In genomic region chr6:14000901-14001300, GRCh38 we compare ENCODE assay signal across 21 cellular contexts.
DNase-seq lines count a peak whose midpoint lies in the region; ATAC-seq and TF ChIP-seq lines count a peak whose summit lies in the region.
"Had no signal": no experiment of that assay in that cellular context is flagged by ENCODE, and none has a peak within 500 bp of the region (broad histone marks: within the 10 kb centered on the region; RNA-seq: fewer than 3 reads in every experiment).

No MANE protein-coding gene starts in this region.

- H3K9me3 ChIP-seq in SJSA1 (replicated peaks) (0 out of 2 replicates have a peak, but pooled peaks cover 2% of the 10 kb centered on the region), suprapubic skin (no peaks in the 10 kb centered on the region)
- H3K9me3 ChIP-seq: heart left ventricle had no signal

- no peaks in the 10 kb centered on the region for H3K36me3 Mint-ChIP-seq in naive thymus-derived CD8-positive, alpha-beta T cell
- H3K36me3 Mint-ChIP-seq: natural killer cell had no signal

- TF ChIP-seq EP300 in suprapubic skin (IDR thresholded peaks at IDR 0.05): no peak

- H3K27ac ChIP-seq in SJSA1 (peak overlapping the region; percentile 84), suprapubic skin (peak overlapping the region; percentile 38)
- H3K27ac ChIP-seq: heart left ventricle had no signal

- H3K27me3 Mint-ChIP-seq in naive thymus-derived CD8-positive, alpha-beta T cell: peaks cover 11 to 27% (median 18%) of the 10 kb centered on the region in 5 donors

- H3K9me3 Mint-ChIP-seq in naive thymus-derived CD8-positive, alpha-beta T cell: peaks cover 0 to 4% (median 0%) of the 10 kb centered on the region in 9 donors
- H3K9me3 Mint-ChIP-seq: activated naive CD8-positive, alpha-beta T cell treated with anti-CD3 and anti-CD28 coated beads, Interleukin-2, amount 50 U/mL, for 24 hours; activated T-helper 17 cell treated with anti-CD3 and anti-CD28 coated beads, Interleukin-2, amount 50 U/mL, for 72 hours; CD4-positive, alpha-beta T cell; natural killer cell had no signal

- H3K4me1 ChIP-seq in SJSA1 (replicated peaks) (peaks cover 17% of the 10 kb centered on the region), suprapubic skin (peaks cover 3% of the 10 kb centered on the region)
- H3K4me1 ChIP-seq: heart left ventricle had no signal

- 55% methylated on average over 3 of the region's 3 CpGs for WGBS in suprapubic skin

- peak overlapping the region in 1 of 10 donors; percentile 39 for H3K27ac Mint-ChIP-seq in naive thymus-derived CD8-positive, alpha-beta T cell
- H3K27ac Mint-ChIP-seq: activated naive CD8-positive, alpha-beta T cell treated with anti-CD3 and anti-CD28 coated beads, Interleukin-2, amount 50 U/mL, for 24 hours; activated T-helper 17 cell treated with anti-CD3 and anti-CD28 coated beads, Interleukin-2, amount 50 U/mL, for 72 hours; CD4-positive, alpha-beta T cell; natural killer cell had no signal

- no peak for ATAC-seq in naive thymus-derived CD8-positive, alpha-beta T cell
- ATAC-seq: activated naive CD8-positive, alpha-beta T cell treated with anti-CD3 and anti-CD28 coated beads, Interleukin-2, amount 50 U/mL, for 24 hours; activated T-helper 17 cell treated with anti-CD3 and anti-CD28 coated beads, Interleukin-2, amount 50 U/mL, for 72 hours; heart left ventricle; natural killer cell had no signal

- no peak overlapping the region for H3K4me3 Mint-ChIP-seq in naive thymus-derived CD8-positive, alpha-beta T cell
- H3K4me3 Mint-ChIP-seq: activated naive CD8-positive, alpha-beta T cell treated with anti-CD3 and anti-CD28 coated beads, Interleukin-2, amount 50 U/mL, for 24 hours; activated T-helper 17 cell treated with anti-CD3 and anti-CD28 coated beads, Interleukin-2, amount 50 U/mL, for 72 hours; CD4-positive, alpha-beta T cell; natural killer cell had no signal

- TF ChIP-seq POLR2A in suprapubic skin (IDR thresholded peaks at IDR 0.05): no peak

- H3K36me3 ChIP-seq in SJSA1 (no peaks in the 10 kb centered on the region), suprapubic skin (no peaks in the 10 kb centered on the region)
- H3K36me3 ChIP-seq: heart left ventricle had no signal

- DNase-seq in NCI-H748 (lab: John Stamatoyannopoulos, UW; ENCODE audit: unreplicated experiment) (peak; percentile 36), NCI-H748 treated with DMSO at 0.1 percent for 48 hours (lab: John Stamatoyannopoulos, UW) (no peak), SJSA1 (ENCODE audit: low read depth in 1 of 2, low spot score in 2 of 2) (no peak), fibroblast of pulmonary artery (ENCODE audit: low read depth) (peak; percentile 8), suprapubic skin (ENCODE audit: low spot score in 2 of 2) (no peak), globus pallidus (ENCODE audit: low spot score) (no peak)
- no peak for DNase-seq in activated CD4-positive, alpha-beta T cell treated with anti-CD3 and anti-CD28 coated beads, Interleukin-2, amount 50 U/mL, for 48 hours
- DNase-seq in naive thymus-derived CD8-positive, alpha-beta T cell: no peak
- DNase-seq: activated CD4-positive, CD25-positive, alpha-beta regulatory T cell treated with anti-CD3 and anti-CD28 coated beads, Interleukin-2, amount 50 U/mL, for 72 hours; activated naive CD8-positive, alpha-beta T cell treated with anti-CD3 and anti-CD28 coated beads, Interleukin-2, amount 50 U/mL, for 24 hours; CD4-positive, alpha-beta T cell; DMS79; erythroblast; heart left ventricle; natural killer cell; NCI-H1417; NCI-H2227 treated with DMSO at 0.1 percent for 48 hours; posterior cingulate gyrus; SHP77 treated with DMSO at 0.1 percent for 48 hours; stimulated activated CD8-positive, alpha-beta memory T cell treated with anti-CD3 and anti-CD28 coated beads, Interleukin-4, amount 100 ng/mL, for 48 hours had no signal

- TF ChIP-seq CTCF in fibroblast of pulmonary artery (IDR thresholded peaks at IDR 0.05; ENCODE audit: low read length, missing control alignments): no peak
- TF ChIP-seq CTCF in suprapubic skin (IDR thresholded peaks at IDR 0.05): no peak

- no peaks in the 10 kb centered on the region for H3K4me1 Mint-ChIP-seq in naive thymus-derived CD8-positive, alpha-beta T cell
- H3K4me1 Mint-ChIP-seq: activated naive CD8-positive, alpha-beta T cell treated with anti-CD3 and anti-CD28 coated beads, Interleukin-2, amount 50 U/mL, for 24 hours; activated T-helper 17 cell treated with anti-CD3 and anti-CD28 coated beads, Interleukin-2, amount 50 U/mL, for 72 hours; natural killer cell had no signal

- POLR2A ChIA-PET in naive thymus-derived CD8-positive, alpha-beta T cell (lab: Charles Lee): no interaction called here

- H3K27me3 ChIP-seq in SJSA1 (replicated peaks): no peaks in the 10 kb centered on the region
- H3K27me3 ChIP-seq in suprapubic skin: no peaks in the 10 kb centered on the region

- no peak overlapping the region for H3K4me3 ChIP-seq in SJSA1
- no peak overlapping the region for H3K4me3 ChIP-seq in fibroblast of pulmonary artery (replicated peaks; ENCODE audit: low read depth, low read length)
- H3K4me3 ChIP-seq in suprapubic skin: no peak overlapping the region
- H3K4me3 ChIP-seq: heart left ventricle had no signal

Comparison
In these comparisons a context has a peak if more than half of its experiments do, and no peak if none do; other contexts are left out.
1. DNase-seq: peak in NCI-H748 (single experiment) and fibroblast of pulmonary artery (single experiment); none in NCI-H748 treated with DMSO at 0.1 percent for 48 hours (single experiment), SJSA1 (0 of 2), suprapubic skin (0 of 2), activated CD4-positive, alpha-beta T cell treated with anti-CD3 and anti-CD28 coated beads, Interleukin-2, amount 50 U/mL, for 48 hours (0 of 2), naive thymus-derived CD8-positive, alpha-beta T cell (0 of 10) and globus pallidus (single experiment).